In genomic region chr2:86105969-86106945, GRCh38 we compare ENCODE assay signal across 8 cellular contexts. TPM values are rescaled to one million over a fixed set of nuclear protein-coding genes. Genes with fewer than 3 reads are reported as not detected.
DNase-seq lines count a peak whose midpoint lies in the region; ATAC-seq and TF ChIP-seq lines count a peak whose summit lies in the region.

Gene PTCD3 (plus strand): TSS chr2:86106235. CDS start chr2:86106248, 13 bp downstream.

- H3K36me3 ChIP-seq in H7 (replicated peaks; ENCODE audit: control insufficient read depth, insufficient read depth, low read length) (peaks cover 28% of the 10 kb centered on the region), MG63 (peaks cover 70% of the 10 kb centered on the region)

- H3K27ac Mint-ChIP-seq in nephron = peak within 1 kb of the TSS; percentile 98 to 99 (median 98)
- peak within 1 kb of the TSS; percentile 100 for H3K27ac Mint-ChIP-seq in stimulated activated naive CD8-positive, alpha-beta T cell treated with anti-CD3 and anti-CD28 coated beads, Interleukin-15, amount 100 ng/mL, for 72 hours

- DNase-seq in ELR (ENCODE audit: low read depth) = peak; percentile 98
- peak; percentile 90 for DNase-seq in H7
- DNase-seq in MG63 = peak; percentile 96
- DNase-seq in SHP77 treated with DMSO at 0.1 percent for 48 hours (lab: John Stamatoyannopoulos, UW) = peak; percentile 97
- DNase-seq in activated effector memory CD4-positive, alpha-beta T cell treated with anti-CD3 and anti-CD28 coated beads, Interleukin-2, amount 50 U/mL, for 16 hours = peak; percentile 98
- peak; percentile 96 for DNase-seq in fibroblast of the aortic adventitia (ENCODE audit: low read depth)
- DNase-seq in stimulated activated naive CD8-positive, alpha-beta T cell treated with anti-CD3 and anti-CD28 coated beads, Interleukin-15, amount 100 ng/mL, for 72 hours = peak; percentile 91 to 95

- no peaks in the 10 kb centered on the region for H3K9me3 ChIP-seq in MG63

- H3K36me3 Mint-ChIP-seq in nephron (ENCODE audit: low read depth) = peaks cover 50% of the 10 kb centered on the region

- H3K4me3 Mint-ChIP-seq in nephron = peak within 1 kb of the TSS; percentile 88 to 96 (median 88)
- peak within 1 kb of the TSS; percentile 92 to 96 for H3K4me3 Mint-ChIP-seq in stimulated activated naive CD8-positive, alpha-beta T cell treated with anti-CD3 and anti-CD28 coated beads, Interleukin-15, amount 100 ng/mL, for 72 hours

- TF ChIP-seq CTCF in fibroblast of the aortic adventitia (IDR thresholded peaks at IDR 0.05; ENCODE audit: insufficient read depth, low read length) = no peak
- TF ChIP-seq CTCF in nephron (IDR thresholded peaks at IDR 0.05; ENCODE audit: unreplicated experiment in 3 of 3) = no peak

- no peaks in the 10 kb centered on the region for H3K27me3 ChIP-seq in H7 (ENCODE audit: control insufficient read depth, insufficient read depth, low read length)
- no peaks in the 10 kb centered on the region for H3K27me3 ChIP-seq in MG63

- peak; percentile 95 for ATAC-seq in stimulated activated naive CD8-positive, alpha-beta T cell treated with anti-CD3 and anti-CD28 coated beads, Interleukin-15, amount 100 ng/mL, for 72 hours

- peak within 1 kb of the TSS; percentile 87 for H3K4me3 ChIP-seq in H7 (ENCODE audit: insufficient read depth, low read depth, low read length)
- peak within 1 kb of the TSS; percentile 86 for H3K4me3 ChIP-seq in MG63
- H3K4me3 ChIP-seq in fibroblast of the aortic adventitia (ENCODE audit: low read depth, low read length) = peak within 1 kb of the TSS; percentile 100

- H3K9me3 Mint-ChIP-seq in nephron = no peaks in the 10 kb centered on the region
- H3K9me3 Mint-ChIP-seq in stimulated activated naive CD8-positive, alpha-beta T cell treated with anti-CD3 and anti-CD28 coated beads, Interleukin-15, amount 100 ng/mL, for 72 hours = no peaks in the 10 kb centered on the region

- H3K27me3 Mint-ChIP-seq in nephron (ENCODE audit: low read depth) = no peaks in the 10 kb centered on the region
- H3K27me3 Mint-ChIP-seq in stimulated activated naive CD8-positive, alpha-beta T cell treated with anti-CD3 and anti-CD28 coated beads, Interleukin-15, amount 100 ng/mL, for 72 hours = no peaks in the 10 kb centered on the region

- peaks cover 37% of the 10 kb centered on the region for H3K4me1 Mint-ChIP-seq in nephron
- peaks cover 70% of the 10 kb centered on the region for H3K4me1 Mint-ChIP-seq in stimulated activated naive CD8-positive, alpha-beta T cell treated with anti-CD3 and anti-CD28 coated beads, Interleukin-15, amount 100 ng/mL, for 72 hours

RNA-seq across cellular contexts. Expression of gene PTCD3, which starts in this region (rescaled TPM):
- 163 and 283 TPM in 2 replicates for total RNA-seq in H7 (2014; rRNA removed; shearing (Covaris generic))
- 50.6 and 78.4 TPM in 2 replicates for total RNA-seq in MG63 (2014; rRNA removed; shearing (Covaris generic); ENCODE audit: low replicate concordance)
- 61.6 and 71.9 TPM in 2 replicates for total RNA-seq in fibroblast of the aortic adventitia (ENCODE audit: low replicate concordance)

Comparison
In these comparisons a context has a peak if more than half of its experiments do, and no peak if none do; other contexts are left out.
1. Peak in every context shown above with its lines: DNase-seq, ATAC-seq and H3K4me3 ChIP-seq.